Comparison of ENCODE assay signal across 9 cellular contexts in genomic region chr20:5780233-5781217, GRCh38. TPM values are rescaled to one million over a fixed set of nuclear protein-coding genes. Genes with fewer than 3 reads are reported as not detected.
DNase-seq lines count a peak whose midpoint lies in the region; ATAC-seq, FAIRE-seq and TF ChIP-seq lines count a peak whose summit lies in the region.
"Had no signal": no experiment of that assay in that cellular context is flagged by ENCODE, and none has a peak within 500 bp of the region (broad histone marks: within the 10 kb centered on the region; RNA-seq: fewer than 3 reads in every experiment).

No MANE protein-coding gene starts in this region.

- POLR2A ChIA-PET in A549 (lab: Yijun Ruan, JAX), result no interaction called here

- DNase-seq in A549 (ENCODE audit: low read depth in 1 of 2, low spot score in 1 of 2) (no peak), DMS53 (lab: John Stamatoyannopoulos, UW) (peak; percentile 62), fibroblast of villous mesenchyme (ENCODE audit: low read depth) (peak; percentile 95), kidney (no peak), MV-4-11 (lab: John Stamatoyannopoulos, UW) (no peak)
- DNase-seq: CD4-positive, CD25-positive, alpha-beta regulatory T cell; NCI-H1105 treated with DMSO at 0.1 percent for 48 hours had no signal

- TF ChIP-seq CTCF in A549 (IDR thresholded peaks at IDR 0.05), result no peak
- no peak for TF ChIP-seq CTCF in fibroblast of villous mesenchyme (IDR thresholded peaks at IDR 0.05; ENCODE audit: insufficient read depth, low read depth, low read length)
- TF ChIP-seq CTCF in kidney (IDR thresholded peaks at IDR 0.05; ENCODE audit: borderline replicate concordance, extremely low read depth, insufficient read depth), result no peak

- CTCF ChIA-PET in A549 (lab: Yijun Ruan, JAX), result interaction anchor here (0.7 to 13.1 kb wide), 8 partner anchors 8 to 252 kb away, joined by 3 to 175 read pairs (median 5); no protein-coding TSS in a partner anchor

- TF ChIP-seq EP300 in A549 (IDR thresholded peaks at IDR 0.05), result no peak

- H3K9me3 ChIP-seq in A549, result no peaks in the 10 kb centered on the region
- H3K9me3 ChIP-seq in kidney (ENCODE audit: control insufficient read depth in 1 of 2, low read length in 2 of 2), result no peaks in the 10 kb centered on the region

- H3K9ac ChIP-seq in kidney (ENCODE audit: low read length in 2 of 2), result no peak overlapping the region

- no peak for ATAC-seq in A549
- peak; percentile 80 for ATAC-seq in HG03565 (IDR thresholded peaks at IDR 0.05; ENCODE audit: unreplicated experiment)
- ATAC-seq in HG02938 (IDR thresholded peaks at IDR 0.05; ENCODE audit: unreplicated experiment), result no peak

- no peak for TF ChIP-seq POLR2A in A549 (IDR thresholded peaks at IDR 0.05; ENCODE audit: low read length)

- peak overlapping the region; percentile 80 to 82 for H3K27ac ChIP-seq in A549
- no peak overlapping the region for H3K27ac ChIP-seq in kidney (ENCODE audit: low read depth in 2 of 2, low read length in 2 of 2)

- H3K4me1 ChIP-seq in A549 (peaks cover 56% of the 10 kb centered on the region), kidney (ENCODE audit: control insufficient read depth in 1 of 2, insufficient read depth in 1 of 2, low read depth in 1 of 2, low read length in 2 of 2) (peaks cover 0 to 7% of the 10 kb centered on the region in 2 donors)

- no peak for TF ChIP-seq RAD21 in A549 (conservative IDR thresholded peaks at IDR 0.05 in 1 of 2, IDR thresholded peaks at IDR 0.05 in 1 of 2)

- peak overlapping the region; percentile 13; the same call in 2 of the 3 replicates for H3K4me2 ChIP-seq in A549

- FAIRE-seq in A549 (lab: Jason Lieb, UNC) (no peak), kidney (lab: Jason Lieb, UNC) (no peak)

- 91% methylated on average over 7 of the region's 7 CpGs for WGBS in A549 (ENCODE audit: missing lambda C conversion rate)

- H3K4me3 ChIP-seq in A549 (no peak overlapping the region), fibroblast of villous mesenchyme (ENCODE audit: low read depth, low read length) (no peak overlapping the region), kidney (ENCODE audit: low read length in 2 of 2) (no peak overlapping the region)

- intact Hi-C loops in kidney (cut with DNase I), result no loop called here

- H3K36me3 ChIP-seq in kidney (ENCODE audit: control insufficient read depth in 1 of 2, insufficient read depth in 2 of 2, low read length in 2 of 2), result peaks cover 0 to 3% of the 10 kb centered on the region in 2 donors

TF ChIP-seq in A549, 52 proteins besides CTCF, POLR2A, EP300 and RAD21:
- no peak for TF ChIP-seq HMGXB4 (CRISPR knock-in tag; IDR thresholded peaks at IDR 0.05; ENCODE audit: borderline replicate concordance)
- no peak for TF ChIP-seq CHD4 (IDR thresholded peaks at IDR 0.05; ENCODE audit: borderline replicate concordance)
- 0 out of 2 replicates have a peak, but pooled peaks have one; percentile 4 for TF ChIP-seq E2F6 (IDR thresholded peaks at IDR 0.05; ENCODE audit: borderline replicate concordance, low read depth)

RNA-seq across cellular contexts. Expression of gene SHLD1, which starts 30.3 kb away (rescaled TPM):
- polyA plus RNA-seq in A549 (2011; rRNA removed), result 17.4 and 18.4 TPM in 2 replicates
- polyA plus RNA-seq in A549 (2012; cell fraction: cytosol; rRNA removed), result 5.6 TPM in 2 replicates
- polyA plus RNA-seq in A549 (2012; cell fraction: nucleus; rRNA removed), result 2.2 and 3.3 TPM in 2 replicates
- 6.1 to 7.3 TPM (median 6.5 TPM) in 3 replicates for polyA plus RNA-seq in A549 (2017; fragmentation: RNase III; extraction: RNeasy Plus Mini Kit Qiagen cat#74134 plus additional on column Dnase treatment)
- 7.9 and 8.9 TPM in 2 replicates for polyA minus RNA-seq in A549 (2011; rRNA and poly(A)+ RNA removed)
- 0.97 and 1.7 TPM in 2 replicates for total RNA-seq in fibroblast of villous mesenchyme
- total RNA-seq in kidney, result 6.1 TPM
- 7.2 TPM for polyA plus RNA-seq in kidney (ENCODE audit: insufficient read depth, low read depth, low replicate concordance)

Comparison
In these comparisons a context has a peak if more than half of its experiments do, and no peak if none do; other contexts are left out.
1. DNase-seq: peak in DMS53 (single experiment) and fibroblast of villous mesenchyme (single experiment); none in A549 (0 of 2), kidney (single experiment) and MV-4-11 (single experiment).
2. H3K27ac ChIP-seq: peak in A549 (2 of 2); none in kidney (0 of 2).